ENCODE assay signal across 16 cellular contexts in the genomic region with DNA sequence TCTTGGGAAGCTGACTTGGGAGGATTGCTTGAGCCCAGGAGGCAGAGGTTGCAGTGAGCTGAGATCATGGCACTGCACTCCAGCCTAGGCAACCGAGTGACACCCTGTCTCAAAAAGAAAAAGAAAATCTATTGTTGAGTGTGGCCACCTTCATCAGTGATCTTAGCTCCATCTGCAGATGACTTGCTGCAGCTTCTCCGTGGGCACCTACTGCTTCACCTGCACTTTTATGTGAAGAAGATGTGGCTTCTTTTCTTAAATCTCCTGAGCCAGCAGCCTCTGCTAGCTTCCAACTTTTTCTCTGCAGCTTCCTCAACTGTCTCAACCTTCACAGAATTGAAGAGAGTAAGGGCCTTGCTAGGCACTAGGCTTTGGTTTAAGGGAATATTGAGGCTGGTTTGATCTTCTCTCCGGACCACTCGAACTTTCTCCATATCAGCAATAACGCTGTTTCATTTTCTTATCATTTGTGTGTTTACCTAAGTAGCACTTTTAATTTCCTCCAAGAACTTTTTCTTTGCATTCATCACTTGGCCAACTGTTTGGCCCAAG. TPM values are rescaled to one million over a fixed set of nuclear protein-coding genes. Genes with fewer than 3 reads are reported as not detected.
DNase-seq lines count a peak whose midpoint lies in the region; ATAC-seq, FAIRE-seq and TF ChIP-seq lines count a peak whose summit lies in the region.
"Had no signal": no experiment of that assay in that cellular context is flagged by ENCODE, and none has a peak within 500 bp of the region (broad histone marks: within the 10 kb centered on the region; RNA-seq: fewer than 3 reads in every experiment).

No MANE protein-coding gene starts in this region.

- H3K36me3 Mint-ChIP-seq in activated CD4-positive, alpha-beta memory T cell treated with anti-CD3 and anti-CD28 coated beads for 36 hours = peaks cover 16% of the 10 kb centered on the region
- peaks cover 0 to under 1% of the 10 kb centered on the region in 2 donors for H3K36me3 Mint-ChIP-seq in naive B cell
- H3K36me3 Mint-ChIP-seq in mesothelial cell of epicardium = peaks cover 38% of the 10 kb centered on the region

- H3K27ac ChIP-seq in BLaER1 treated with 17β-estradiol and CSF1 and Interleukin-3, amounts not matched to agents 10 nM and 100 nM = peak overlapping the region in 1 of 11 experiments; percentile 8; a peak in 1 of 22 replicates
- no peak overlapping the region for H3K27ac ChIP-seq in body of pancreas

- H3K9me3 ChIP-seq in BLaER1 treated with 17β-estradiol and CSF1 and Interleukin-3, amounts not matched to agents 10 nM and 100 nM (replicated peaks in 1 of 11) = peaks cover 20 to 46% (median 37%) of the 10 kb centered on the region in 11 experiments
- no peaks in the 10 kb centered on the region for H3K9me3 ChIP-seq in body of pancreas
- H3K9me3 ChIP-seq: BE2C had no signal

- H3K27me3 ChIP-seq in BLaER1 treated with 17β-estradiol and CSF1 and Interleukin-3, amounts not matched to agents 10 nM and 100 nM = no peaks in the 10 kb centered on the region
- H3K27me3 ChIP-seq in body of pancreas = no peaks in the 10 kb centered on the region
- H3K27me3 ChIP-seq: BE2C had no signal

- peak; percentile 71 for FAIRE-seq in GM18507 (lab: Jason Lieb, UNC)
- FAIRE-seq: bronchial epithelial cell, H1 had no signal

- peak overlapping the region; percentile 42 for H3K4me3 Mint-ChIP-seq in activated CD4-positive, alpha-beta memory T cell treated with anti-CD3 and anti-CD28 coated beads for 36 hours
- H3K4me3 Mint-ChIP-seq in naive B cell (peak overlapping the region; percentile 69 to 85 (median 80)), mesothelial cell of epicardium (no peak overlapping the region)

- peaks cover 0 to 92% (median 9%) of the 10 kb centered on the region in 11 experiments; a peak in 12 of 22 replicates for H4K20me1 ChIP-seq in BLaER1 treated with 17β-estradiol and CSF1 and Interleukin-3, amounts not matched to agents 10 nM and 100 nM

- peaks cover 17 to 25% (median 22%) of the 10 kb centered on the region in 10 experiments for H3K4me1 ChIP-seq in BLaER1 treated with 17β-estradiol and CSF1 and Interleukin-3, amounts not matched to agents 10 nM and 100 nM
- no peaks in the 10 kb centered on the region for H3K4me1 ChIP-seq in body of pancreas
- H3K4me1 ChIP-seq: BE2C had no signal

- no peaks in the 10 kb centered on the region for H3K9me3 Mint-ChIP-seq in activated CD4-positive, alpha-beta memory T cell treated with anti-CD3 and anti-CD28 coated beads for 36 hours
- H3K9me3 Mint-ChIP-seq in naive B cell = no peaks in the 10 kb centered on the region
- H3K9me3 Mint-ChIP-seq in mesothelial cell of epicardium = peaks cover 16% of the 10 kb centered on the region

- peak overlapping the region; percentile 71 to 89 (median 81) for H3K4me2 ChIP-seq in BLaER1 treated with 17β-estradiol and CSF1 and Interleukin-3, amounts not matched to agents 10 nM and 100 nM

- ATAC-seq in naive B cell (ENCODE audit: low read depth in 2 of 2) = no peak
- ATAC-seq in body of pancreas = no peak

- CTCF ChIA-PET in activated CD4-positive, alpha-beta memory T cell treated with anti-CD3 and anti-CD28 coated beads for 36 hours (lab: Charles Lee) = interaction anchor here (0.6 to 2.9 kb wide), 7 partner anchors 9 to 48 kb away, joined by 3 to 10 read pairs (median 3); no protein-coding TSS in a partner anchor

- DNase-seq in GM18507 (ENCODE audit: extremely low spot score, insufficient read length, low read depth) (no peak), naive B cell (no peak), DMS153 treated with DMSO at 0.1 percent for 48 hours (lab: John Stamatoyannopoulos, UW; ENCODE audit: unreplicated experiment) (no peak), body of pancreas (no peak), hippocampal formation (lab: John Stamatoyannopoulos, UW) (no peak), mesothelial cell of epicardium (ENCODE audit: low spot score in 2 of 2, unreplicated experiment in 2 of 2) (no peak)
- DNase-seq in activated CD4-positive, alpha-beta memory T cell treated with anti-CD3 and anti-CD28 coated beads for 36 hours = peak; percentile 29
- DNase-seq: BE2C, hypothalamus, mesendoderm, NCI-H1092 treated with DMSO at 0.1 percent for 48 hours, NCI-H510A, RPMI8226 had no signal

- intact Hi-C loops in activated CD4-positive, alpha-beta memory T cell treated with anti-CD3 and anti-CD28 coated beads for 36 hours (cut with micrococcal nuclease) = loop anchor here (1.0 to 5.0 kb wide), 4 partner anchors 24 to 46 kb away; no protein-coding TSS in a partner anchor
- intact Hi-C loops in body of pancreas (cut with DNase I) = no loop called here

- WGBS in body of pancreas, 2 donors = 53 to 57% methylated on average over 5 of the region's 5 CpGs

- peak overlapping the region in 7 of 11 experiments; percentile 25 to 54 (median 38); a peak in 7 of 22 replicates for H3K9ac ChIP-seq in BLaER1 treated with 17β-estradiol and CSF1 and Interleukin-3, amounts not matched to agents 10 nM and 100 nM

- POLR2A ChIA-PET in activated CD4-positive, alpha-beta memory T cell treated with anti-CD3 and anti-CD28 coated beads for 36 hours (lab: Charles Lee) = interaction anchor here (1.1 to 2.3 kb wide), 6 partner anchors 9 to 38 kb away, joined by 3 to 9 read pairs (median 5); no protein-coding TSS in a partner anchor

- H3K4me3 ChIP-seq in BLaER1 treated with 17β-estradiol and CSF1 and Interleukin-3, amounts not matched to agents 10 nM and 100 nM = peak overlapping the region in 4 of 10 experiments; percentile 19 to 51 (median 27); a peak in 5 of 20 replicates
- no peak overlapping the region for H3K4me3 ChIP-seq in body of pancreas

- H3K27ac Mint-ChIP-seq in activated CD4-positive, alpha-beta memory T cell treated with anti-CD3 and anti-CD28 coated beads for 36 hours = peak overlapping the region; percentile 71
- H3K27ac Mint-ChIP-seq in naive B cell (peak overlapping the region in 5 of 6 donors; percentile 44 to 87 (median 82)), mesothelial cell of epicardium (no peak overlapping the region)

- peaks cover 13 to 51% (median 26%) of the 10 kb centered on the region in 11 experiments; a peak in 17 of 22 replicates for H3K36me3 ChIP-seq in BLaER1 treated with 17β-estradiol and CSF1 and Interleukin-3, amounts not matched to agents 10 nM and 100 nM
- H3K36me3 ChIP-seq in body of pancreas (replicated peaks in 1 of 2; ENCODE audit: insufficient read depth in 1 of 2, low read depth in 2 of 2) = no peaks in the 10 kb centered on the region
- H3K36me3 ChIP-seq: BE2C had no signal

- TF ChIP-seq CTCF in body of pancreas (IDR thresholded peaks at IDR 0.05) = no peak
- TF ChIP-seq CTCF in mesothelial cell of epicardium (IDR thresholded peaks at IDR 0.05; ENCODE audit: unreplicated experiment) = no peak

- TF ChIP-seq POLR2A in body of pancreas (IDR thresholded peaks at IDR 0.05) = no peak

- no peaks in the 10 kb centered on the region for H3K27me3 Mint-ChIP-seq in activated CD4-positive, alpha-beta memory T cell treated with anti-CD3 and anti-CD28 coated beads for 36 hours
- H3K27me3 Mint-ChIP-seq in naive B cell = no peaks in the 10 kb centered on the region
- H3K27me3 Mint-ChIP-seq in mesothelial cell of epicardium (ENCODE audit: low read depth) = no peaks in the 10 kb centered on the region

- peaks cover 53% of the 10 kb centered on the region for H3K4me1 Mint-ChIP-seq in activated CD4-positive, alpha-beta memory T cell treated with anti-CD3 and anti-CD28 coated beads for 36 hours (ENCODE audit: low read depth)
- peaks cover 15 to 26% (median 26%) of the 10 kb centered on the region in 3 donors for H3K4me1 Mint-ChIP-seq in naive B cell
- H3K4me1 Mint-ChIP-seq in mesothelial cell of epicardium = no peaks in the 10 kb centered on the region

RNA-seq across cellular contexts. Expression of a gene that starts 28.0 kb away (rescaled TPM):
- 10 to 100 TPM; 71.4 to 82.4 TPM for total RNA-seq in activated CD4-positive, alpha-beta memory T cell treated with anti-CD3 and anti-CD28 coated beads for 36 hours
- 10 to 100 TPM in 2 of 6 donors, 1 to 10 TPM in 4; 6.4 to 11.9 (median 8.1) TPM for polyA plus RNA-seq in naive B cell (ENCODE audit: low read depth in 6 of 6)
- total RNA-seq in body of pancreas = 10 to 100 TPM; 21.8 to 39.2 TPM
- total RNA-seq in mesothelial cell of epicardium = 69.6 to 71.0 TPM (median 71.0 TPM) in 3 replicates
